Comparison of ENCODE assay signal across 27 cellular contexts in the genomic region with DNA sequence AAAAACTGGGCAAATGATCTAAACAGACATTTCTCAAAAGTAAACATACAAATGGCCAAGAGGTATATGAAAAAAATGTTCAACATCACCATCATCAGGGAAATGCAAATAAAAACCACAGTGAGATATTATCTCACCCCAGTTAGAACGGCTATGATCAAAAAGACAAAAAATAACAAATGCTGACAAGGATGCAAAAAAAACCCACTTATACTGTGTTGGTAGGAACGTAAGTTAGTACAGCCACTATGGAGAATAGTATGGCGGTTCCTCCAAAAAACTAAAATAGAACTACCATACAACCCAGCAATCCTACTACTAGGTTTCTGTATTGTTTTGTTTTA.
"Had no signal": no experiment of that assay in that cellular context is flagged by ENCODE, and none has a peak within 500 bp of the region (broad histone marks: within the 10 kb centered on the region; RNA-seq: fewer than 3 reads in every experiment).

No MANE protein-coding gene starts in this region.

- H3K9ac ChIP-seq: SK-N-SH had no signal

- H3K9me3 Mint-ChIP-seq: activated naive CD4-positive, alpha-beta T cell treated with anti-CD3 and anti-CD28 coated beads, Interleukin-2, amount 10 ng/mL, durations not matched to agents 7 days and 5 days; activated T-cell treated with anti-CD3 and anti-CD28 coated beads, Interleukin-2, amount 50 U/mL, for 24 hours; activated T-helper 17 cell treated with anti-CD3 and anti-CD28 coated beads, Interleukin-2, amount 50 U/mL, for 72 hours had no signal

- H3K36me3 Mint-ChIP-seq: activated CD8-positive, alpha-beta memory T cell treated with anti-CD3 and anti-CD28 coated beads, Interleukin-2, amount 10 ng/mL, durations not matched to agents 7 days and 5 days; activated naive CD4-positive, alpha-beta T cell treated with anti-CD3 and anti-CD28 coated beads, Interleukin-2, amount 10 ng/mL, durations not matched to agents 7 days and 5 days had no signal

- H3K4me3 Mint-ChIP-seq: activated CD8-positive, alpha-beta memory T cell treated with anti-CD3 and anti-CD28 coated beads, Interleukin-2, amount 10 ng/mL, durations not matched to agents 7 days and 5 days; activated naive CD4-positive, alpha-beta T cell treated with anti-CD3 and anti-CD28 coated beads, Interleukin-2, amount 10 ng/mL, durations not matched to agents 7 days and 5 days; activated T-cell treated with anti-CD3 and anti-CD28 coated beads, Interleukin-2, amount 50 U/mL, for 24 hours had no signal

- H3K4me2 ChIP-seq: SK-N-SH had no signal

- H3K27ac ChIP-seq: colonic mucosa, Peyer's patch, RWPE1, SJCRH30, VCaP had no signal

- H3K9me3 ChIP-seq: breast epithelium, colonic mucosa, Peyer's patch, SJCRH30, SK-N-SH had no signal

- H3K36me3 ChIP-seq: breast epithelium, colonic mucosa, Peyer's patch, SJCRH30 had no signal

- H3K27me3 ChIP-seq: breast epithelium, colonic mucosa, Peyer's patch, SJCRH30 had no signal

- H3K4me1 ChIP-seq: breast epithelium, colonic mucosa, Peyer's patch, SJCRH30 had no signal

- DNase-seq: activated CD4-positive, alpha-beta T cell treated with anti-CD3 and anti-CD28 coated beads, Interleukin-2, amount 50 U/mL, for 1 hour; activated CD4-positive, CD25-positive, alpha-beta regulatory T cell; activated CD8-positive, alpha-beta memory T cell treated with anti-CD3 and anti-CD28 coated beads, Interleukin-2, amount 10 ng/mL, durations not matched to agents 7 days and 5 days; activated gamma-delta T cell treated with Interleukin-2 at 50 U/mL for 16 hours; activated naive CD4-positive, alpha-beta T cell treated with anti-CD3 and anti-CD28 coated beads, Interleukin-2, amount 10 ng/mL, durations not matched to agents 7 days and 5 days; activated T-cell treated with anti-CD3 and anti-CD28 coated beads, Interleukin-2, amount 50 U/mL, for 24 hours; aorta; caudate nucleus; colonic mucosa; Karpas-422; NCI-H1105 treated with DMSO at 0.1 percent for 48 hours; NCI-H1436 treated with DMSO at 0.1 percent for 48 hours; NCI-H187; NCI-H2081; NCI-H510A treated with DMSO at 0.1 percent for 48 hours; NCI-H69; NK-92 treated with Interleukin-12 subunit alpha and Interleukin-12 subunit beta, amount 100 ng/mL, for 24 hours; Peyer's patch; Right ventricle myocardium superior; SJCRH30; SK-N-SH; T1000 had no signal

- FAIRE-seq: TTC549 had no signal

- H3K9me2 ChIP-seq: SK-N-SH had no signal

- ATAC-seq: activated T-helper 17 cell treated with anti-CD3 and anti-CD28 coated beads, Interleukin-2, amount 50 U/mL, for 72 hours had no signal

- H3K4me3 ChIP-seq: breast epithelium, colonic mucosa, Peyer's patch, SJCRH30 had no signal

- H3K27ac Mint-ChIP-seq: activated CD8-positive, alpha-beta memory T cell treated with anti-CD3 and anti-CD28 coated beads, Interleukin-2, amount 10 ng/mL, durations not matched to agents 7 days and 5 days; activated naive CD4-positive, alpha-beta T cell treated with anti-CD3 and anti-CD28 coated beads, Interleukin-2, amount 10 ng/mL, durations not matched to agents 7 days and 5 days; activated T-cell treated with anti-CD3 and anti-CD28 coated beads, Interleukin-2, amount 50 U/mL, for 24 hours had no signal
